24 cellular contexts compared by ENCODE assay signal in the genomic region with DNA sequence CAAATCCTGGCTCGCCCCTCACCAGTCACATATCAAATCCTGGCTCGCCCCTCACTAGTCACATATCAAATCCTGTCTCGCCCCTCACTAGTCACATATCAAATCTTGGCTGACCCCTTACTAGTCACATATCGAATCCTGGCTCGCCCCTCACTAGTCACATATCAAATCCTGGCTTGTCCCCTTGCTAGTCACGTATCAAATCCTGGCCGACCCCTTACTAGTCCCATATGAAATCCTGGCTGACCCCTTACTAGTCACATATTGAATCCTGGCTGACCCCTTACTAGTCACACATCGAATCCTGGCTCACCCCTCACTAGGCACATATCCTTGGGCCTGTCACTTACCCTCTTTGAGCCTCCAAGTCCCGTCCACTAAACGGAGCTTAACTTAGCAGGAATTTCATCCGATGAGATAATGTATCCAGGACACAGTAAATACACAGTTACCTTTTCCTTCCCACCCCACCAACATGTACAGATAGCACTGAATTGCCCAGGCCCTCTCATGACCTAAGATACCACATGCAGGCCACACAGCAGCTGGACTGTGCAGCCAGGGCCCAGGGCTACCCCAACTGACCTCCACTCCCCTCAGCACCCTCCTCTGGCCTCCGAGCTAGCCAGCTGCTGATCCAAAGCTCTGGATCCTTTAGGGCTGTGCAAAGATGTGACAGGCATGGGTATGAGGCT.
DNase-seq lines count a peak whose midpoint lies in the region; ATAC-seq and TF ChIP-seq lines count a peak whose summit lies in the region.
"Had no signal": no experiment of that assay in that cellular context is flagged by ENCODE, and none has a peak within 500 bp of the region (broad histone marks: within the 10 kb centered on the region; RNA-seq: fewer than 3 reads in every experiment).

No MANE protein-coding gene starts in this region.

- H4K20me1 ChIP-seq in GM23248 (ENCODE audit: insufficient read depth) (no peaks in the 10 kb centered on the region), smooth muscle cell (ENCODE audit: low read depth) (no peaks in the 10 kb centered on the region)
- H4K20me1 ChIP-seq: BLaER1 had no signal

- peak overlapping the region in 1 of 2 experiments; percentile 51 for H3K4ac ChIP-seq in mesenchymal stem cell (ENCODE audit: low read depth in 1 of 2, low read length in 2 of 2)

- no peaks in the 10 kb centered on the region for H3K36me3 ChIP-seq in GM23248 (ENCODE audit: low read depth)
- no peaks in the 10 kb centered on the region for H3K36me3 ChIP-seq in mesenchymal stem cell (ENCODE audit: control insufficient read depth in 1 of 2, insufficient read depth in 2 of 2, low read depth in 1 of 2, low read length in 2 of 2)
- H3K36me3 ChIP-seq in smooth muscle cell (ENCODE audit: low read depth), result no peaks in the 10 kb centered on the region
- H3K36me3 ChIP-seq in breast epithelium, result no peaks in the 10 kb centered on the region
- H3K36me3 ChIP-seq: ovary, right lobe of liver had no signal

- H2BK120ac ChIP-seq in mesenchymal stem cell (ENCODE audit: low read depth, low read length), result no peak overlapping the region

- H3K4me2 ChIP-seq in GM23248 (ENCODE audit: unreplicated experiment) (peak overlapping the region; percentile 57), mesenchymal stem cell (ENCODE audit: low read length, poor library complexity, severe bottlenecking) (no peak overlapping the region), smooth muscle cell (peak overlapping the region; percentile 77)
- H3K4me2 ChIP-seq: BLaER1 had no signal

- DNase-seq in GM23248 (no peak), mesenchymal stem cell (no peak), smooth muscle cell (lab: John Stamatoyannopoulos, UW; ENCODE audit: unreplicated experiment) (no peak), breast epithelium (ENCODE audit: low spot score in 2 of 2) (no peak), iPS-NIHi7 (ENCODE audit: extremely low spot score) (no peak)
- DNase-seq: activated CD4-positive, alpha-beta T cell treated with anti-CD3 and anti-CD28 coated beads, Interleukin-2, amount 10 ng/mL, durations not matched to agents 24 days and 14 days; activated naive CD4-positive, alpha-beta T cell; activated T-cell treated with anti-CD3 and anti-CD28 coated beads, Interleukin-2, amount 50 U/mL, for 48 hours; caudate nucleus; COR-L47; Karpas-422; mesendoderm; naive thymus-derived CD8-positive, alpha-beta T cell; NCI-H1694; NCI-H2171 treated with DMSO at 0.1 percent for 48 hours; NCI-H524; right lobe of liver had no signal

- no peak overlapping the region for H2BK5ac ChIP-seq in mesenchymal stem cell (ENCODE audit: low read depth, low read length, poor library complexity, severe bottlenecking)

- peak overlapping the region; percentile 91 for H3K27ac ChIP-seq in GM23248
- peak overlapping the region; percentile 63 for H3K27ac ChIP-seq in angular gyrus (ENCODE audit: low read depth, low read length)
- no peak overlapping the region for H3K27ac ChIP-seq in mesenchymal stem cell (ENCODE audit: low read length, poor library complexity, severe bottlenecking)
- peak overlapping the region; percentile 93 for H3K27ac ChIP-seq in smooth muscle cell (ENCODE audit: low read depth)
- H3K27ac ChIP-seq in breast epithelium, result peak overlapping the region in 1 of 2 donors; percentile 42
- H3K27ac ChIP-seq: BLaER1, SK-N-MC had no signal

- peak overlapping the region in 1 of 2 experiments; percentile 70 for H3K18ac ChIP-seq in mesenchymal stem cell (ENCODE audit: low read depth in 1 of 2, low read length in 2 of 2)

- H2BK12ac ChIP-seq in mesenchymal stem cell (ENCODE audit: low read length in 2 of 2), result peak overlapping the region; percentile 29 to 39

- 0 out of 2 replicates have a peak overlapping the region, but pooled peaks have one; percentile 59 for H3K4me3 ChIP-seq in GM23248
- H3K4me3 ChIP-seq in mesenchymal stem cell (ENCODE audit: insufficient read depth in 1 of 2, low read depth in 1 of 2, low read length in 2 of 2), result no peak overlapping the region
- no peak overlapping the region for H3K4me3 ChIP-seq in smooth muscle cell
- no peak overlapping the region for H3K4me3 ChIP-seq in breast epithelium
- H3K4me3 ChIP-seq: BLaER1, ovary, right lobe of liver, SK-N-MC had no signal

- H4K91ac ChIP-seq in mesenchymal stem cell (ENCODE audit: low read length), result peak overlapping the region; percentile 68

- TF ChIP-seq CTCF in smooth muscle cell (IDR thresholded peaks at IDR 0.05; ENCODE audit: borderline replicate concordance, insufficient read depth, poor library complexity, severe bottlenecking) (no peak), breast epithelium (IDR thresholded peaks at IDR 0.05) (no peak)

- peak overlapping the region in 1 of 2 experiments; percentile 42 for H3K14ac ChIP-seq in mesenchymal stem cell (ENCODE audit: low read length in 2 of 2)

- no peak overlapping the region for H4K8ac ChIP-seq in mesenchymal stem cell (ENCODE audit: low read length)

- H2AFZ ChIP-seq in GM23248 (no peak overlapping the region), mesenchymal stem cell (ENCODE audit: low read depth, low read length) (no peak overlapping the region), smooth muscle cell (ENCODE audit: low read depth) (no peak overlapping the region)

- ATAC-seq in GM21825 (IDR thresholded peaks at IDR 0.05; ENCODE audit: unreplicated experiment) (no peak), HG02678 (IDR thresholded peaks at IDR 0.05; ENCODE audit: unreplicated experiment) (no peak)
- ATAC-seq: naive thymus-derived CD8-positive, alpha-beta T cell; Panc1 had no signal

- no peak overlapping the region for H2BK15ac ChIP-seq in mesenchymal stem cell (ENCODE audit: low read depth, poor library complexity, severe bottlenecking)

- H3F3A ChIP-seq in GM23248 (ENCODE audit: insufficient read depth) (peaks cover 33% of the 10 kb centered on the region), smooth muscle cell (ENCODE audit: low read depth) (peaks cover 20% of the 10 kb centered on the region)

- H3K79me1 ChIP-seq in mesenchymal stem cell (replicated peaks; ENCODE audit: low read length, poor library complexity, severe bottlenecking), result no peaks in the 10 kb centered on the region

- H2AK5ac ChIP-seq in mesenchymal stem cell (ENCODE audit: low read length, severe bottlenecking), result peak overlapping the region; percentile 52

- no peaks in the 10 kb centered on the region for H3K27me3 ChIP-seq in GM23248 (replicated peaks; ENCODE audit: insufficient read depth)
- peaks cover 3 to 11% of the 10 kb centered on the region in 2 experiments for H3K27me3 ChIP-seq in mesenchymal stem cell (ENCODE audit: control insufficient read depth in 1 of 2, insufficient read depth in 1 of 2, low read length in 2 of 2)
- H3K27me3 ChIP-seq in smooth muscle cell (ENCODE audit: low read depth), result no peaks in the 10 kb centered on the region
- peaks cover 0 to 7% of the 10 kb centered on the region in 2 donors for H3K27me3 ChIP-seq in breast epithelium
- H3K27me3 ChIP-seq: BLaER1, ovary, right lobe of liver had no signal

- peak overlapping the region in 1 of 2 experiments; percentile 31 for H3K23ac ChIP-seq in mesenchymal stem cell (ENCODE audit: low read length in 2 of 2)

- H3K9ac ChIP-seq in GM23248 (0 out of 2 replicates have a peak overlapping the region, but pooled peaks have one; percentile 29), mesenchymal stem cell (ENCODE audit: low read length) (peak overlapping the region; percentile 30), smooth muscle cell (ENCODE audit: low read depth) (no peak overlapping the region)
- H3K9ac ChIP-seq: BLaER1 had no signal

- H3K9me2 ChIP-seq in GM23248 (ENCODE audit: insufficient read depth), result no peaks in the 10 kb centered on the region

- intact Hi-C loops in breast epithelium (cut with DNase I; ENCODE audit: low total_unique reads), result no loop called here

- peaks cover 31% of the 10 kb centered on the region for H3K4me1 ChIP-seq in GM23248 (ENCODE audit: insufficient read depth)
- peaks cover 7% of the 10 kb centered on the region for H3K4me1 ChIP-seq in mesenchymal stem cell (ENCODE audit: control insufficient read depth, insufficient read depth, low read depth, low read length)
- peaks cover 18% of the 10 kb centered on the region for H3K4me1 ChIP-seq in smooth muscle cell (ENCODE audit: low read depth)
- peaks cover 4 to 6% of the 10 kb centered on the region in 2 donors for H3K4me1 ChIP-seq in breast epithelium
- H3K4me1 ChIP-seq: BLaER1, right lobe of liver had no signal

- TF ChIP-seq POLR2A in breast epithelium (IDR thresholded peaks at IDR 0.05), result no peak

- in situ Hi-C loops in GM23248 (cut with MboI), result no loop called here

- H3K79me2 ChIP-seq in GM23248 (ENCODE audit: insufficient read depth) (no peaks in the 10 kb centered on the region), smooth muscle cell (ENCODE audit: low read depth) (no peaks in the 10 kb centered on the region)

- no peaks in the 10 kb centered on the region for H3K9me3 ChIP-seq in GM23248 (ENCODE audit: low read depth)
- no peaks in the 10 kb centered on the region for H3K9me3 ChIP-seq in mesenchymal stem cell (ENCODE audit: control insufficient read depth, low read length)
- H3K9me3 ChIP-seq in smooth muscle cell (replicated peaks; ENCODE audit: low read depth), result no peaks in the 10 kb centered on the region
- no peaks in the 10 kb centered on the region for H3K9me3 ChIP-seq in breast epithelium
- H3K9me3 ChIP-seq: ovary, right lobe of liver had no signal

- WGBS in GM23248 (ENCODE audit: low coverage in 1 of 2, low lambda C conversion rate in 2 of 2, missing lambda C conversion rate in 2 of 2), 2 experiments, result 81 to 82% methylated on average over 12 of the region's 12 CpGs
- WGBS in mesenchymal stem cell, result 83% methylated on average over 12 of the region's 12 CpGs
- WGBS in smooth muscle cell (ENCODE audit: low lambda C conversion rate), result 74% methylated on average over 12 of the region's 12 CpGs
